34 cellular contexts compared by ENCODE assay signal in genomic region chr20:2536562-2536986, GRCh38. TPM values are rescaled to one million over a fixed set of nuclear protein-coding genes. Genes with fewer than 3 reads are reported as not detected.
"Had no signal": no experiment of that assay in that cellular context is flagged by ENCODE, and none has a peak within 500 bp of the region (broad histone marks: within the 10 kb centered on the region; RNA-seq: fewer than 3 reads in every experiment).

TSS of gene TMC2 (plus strand) at chr20:2536573. CDS start at chr20:2536622, 49 bp downstream.

- H3K36me3 Mint-ChIP-seq: activated naive CD4-positive, alpha-beta T cell treated with anti-CD3 and anti-CD28 coated beads, Interleukin-2, amount 50 U/mL, for 72 hours; brain had no signal

- H3K4me3 Mint-ChIP-seq: activated CD4-positive, alpha-beta T cell treated with anti-CD3 and anti-CD28 coated beads, Interleukin-2, amount 10 ng/mL, durations not matched to agents 24 days and 14 days; activated CD8-positive, alpha-beta T cell treated with anti-CD3 and anti-CD28 coated beads for 36 hours; activated T-cell treated with anti-CD3 and anti-CD28 coated beads, Interleukin-2, amount 50 U/mL, for 72 hours; activated T-helper 17 cell treated with anti-CD3 and anti-CD28 coated beads, Interleukin-2, amount 50 U/mL, for 72 hours; brain had no signal

- ATAC-seq: activated CD8-positive, alpha-beta T cell treated with anti-CD3 and anti-CD28 coated beads for 36 hours; activated naive CD4-positive, alpha-beta T cell treated with anti-CD3 and anti-CD28 coated beads, Interleukin-2, amount 50 U/mL, for 72 hours; activated T-cell treated with anti-CD3 and anti-CD28 coated beads, Interleukin-2, amount 50 U/mL, for 72 hours; activated T-helper 17 cell treated with anti-CD3 and anti-CD28 coated beads, Interleukin-2, amount 50 U/mL, for 72 hours; Right ventricle myocardium inferior had no signal

- DNase-seq: activated CD4-positive, alpha-beta T cell treated with anti-CD3 and anti-CD28 coated beads, Interleukin-2, amount 50 U/mL, for 4 hours; activated CD8-positive, alpha-beta T cell treated with anti-CD3 and anti-CD28 coated beads for 36 hours; activated gamma-delta T cell; activated naive CD4-positive, alpha-beta T cell treated with Interleukin-2 at 50 U/mL for 16 hours; activated T-cell treated with anti-CD3 and anti-CD28 coated beads, Interleukin-2, amount 50 U/mL, for 1 hour; activated T-cell treated with anti-CD3 and anti-CD28 coated beads, Interleukin-2, amount 50 U/mL, for 72 hours; adrenal gland; anterior cingulate cortex; caudate nucleus; cerebellar nuclear complex; Kasumi-1; KG1; MG63; NCI-H1048; NCI-H1105 treated with DMSO at 0.1 percent for 48 hours; NCI-H1436; NCI-H1694 treated with DMSO at 0.1 percent for 48 hours; NCI-H2029; NCI-H345; NCI-H524 treated with DMSO at 0.1 percent for 48 hours; Peyer's patch; RPMI8226; SW 1271; T-helper 1 cell; T-helper 2 cell; T-helper 9 cell had no signal

- H3K4me1 Mint-ChIP-seq: activated CD4-positive, alpha-beta T cell treated with anti-CD3 and anti-CD28 coated beads, Interleukin-2, amount 10 ng/mL, durations not matched to agents 24 days and 14 days; activated T-helper 17 cell treated with anti-CD3 and anti-CD28 coated beads, Interleukin-2, amount 50 U/mL, for 72 hours had no signal

- H3K27me3 ChIP-seq: adrenal gland, MG63, Peyer's patch had no signal

- H3K36me3 ChIP-seq: adrenal gland, MG63, Peyer's patch had no signal

- H3K4me3 ChIP-seq: adrenal gland, MG63, Peyer's patch had no signal

- H3K27ac ChIP-seq: adrenal gland, Peyer's patch had no signal

- H3K9me3 Mint-ChIP-seq: activated CD4-positive, alpha-beta T cell treated with anti-CD3 and anti-CD28 coated beads, Interleukin-2, amount 10 ng/mL, durations not matched to agents 24 days and 14 days; activated CD8-positive, alpha-beta T cell treated with anti-CD3 and anti-CD28 coated beads for 36 hours; activated naive CD4-positive, alpha-beta T cell treated with anti-CD3 and anti-CD28 coated beads, Interleukin-2, amount 50 U/mL, for 72 hours; activated T-cell treated with anti-CD3 and anti-CD28 coated beads, Interleukin-2, amount 50 U/mL, for 72 hours; activated T-helper 17 cell treated with anti-CD3 and anti-CD28 coated beads, Interleukin-2, amount 50 U/mL, for 72 hours had no signal

- H3K9me3 ChIP-seq: adrenal gland, MG63, Peyer's patch had no signal

- H3K4me1 ChIP-seq: Peyer's patch had no signal

- H3K27ac Mint-ChIP-seq: activated CD4-positive, alpha-beta T cell treated with anti-CD3 and anti-CD28 coated beads, Interleukin-2, amount 10 ng/mL, durations not matched to agents 24 days and 14 days; activated CD8-positive, alpha-beta T cell treated with anti-CD3 and anti-CD28 coated beads for 36 hours; activated naive CD4-positive, alpha-beta T cell treated with anti-CD3 and anti-CD28 coated beads, Interleukin-2, amount 50 U/mL, for 72 hours; activated T-cell treated with anti-CD3 and anti-CD28 coated beads, Interleukin-2, amount 50 U/mL, for 72 hours; activated T-helper 17 cell treated with anti-CD3 and anti-CD28 coated beads, Interleukin-2, amount 50 U/mL, for 72 hours had no signal

RNA-seq across cellular contexts. Expression of gene TMC2, which starts in this region (rescaled TPM):
- total RNA-seq: activated CD4-positive, alpha-beta T cell treated with anti-CD3 and anti-CD28 coated beads, Interleukin-2, amount 10 ng/mL, durations not matched to agents 24 days and 14 days; activated CD8-positive, alpha-beta memory T cell treated with anti-CD3 and anti-CD28 coated beads for 36 hours; activated CD8-positive, alpha-beta T cell treated with anti-CD3 and anti-CD28 coated beads for 36 hours; activated naive CD4-positive, alpha-beta T cell treated with anti-CD3 and anti-CD28 coated beads, Interleukin-2, amount 50 U/mL, for 72 hours; activated T-cell treated with anti-CD3 and anti-CD28 coated beads, Interleukin-2, amount 50 U/mL, for 72 hours; activated T-helper 17 cell treated with anti-CD3 and anti-CD28 coated beads, Interleukin-2, amount 50 U/mL, for 72 hours; bronchial epithelial cell; NCI-H460 had no signal
